ENCODE assay signal across 15 cellular contexts in genomic region chr5:34552129-34552528, GRCh38.
DNase-seq lines count a peak whose midpoint lies in the region; ATAC-seq and TF ChIP-seq lines count a peak whose summit lies in the region.
"Had no signal": no experiment of that assay in that cellular context is flagged by ENCODE, and none has a peak within 500 bp of the region (broad histone marks: within the 10 kb centered on the region; RNA-seq: fewer than 3 reads in every experiment).

No MANE protein-coding gene starts in this region.

- H3K9me3 ChIP-seq in body of pancreas (peaks cover 0 to 1% (median 0%) of the 10 kb centered on the region in 3 donors), right cardiac atrium (ENCODE audit: control insufficient read depth, low read length) (peaks cover 3% of the 10 kb centered on the region), thoracic aorta (no peaks in the 10 kb centered on the region)

- intact Hi-C loops in body of pancreas (cut with DNase I) (no loop called here), right cardiac atrium (cut with DNase I) (no loop called here)

- H3K4me1 ChIP-seq in body of pancreas (peaks cover 26% of the 10 kb centered on the region), right cardiac atrium (ENCODE audit: control insufficient read depth, insufficient read depth, low read length) (peaks cover 2% of the 10 kb centered on the region), thoracic aorta (ENCODE audit: control insufficient read depth in 1 of 2, low read depth in 2 of 2) (peaks cover 23 to 54% of the 10 kb centered on the region in 2 donors)

- ATAC-seq in body of pancreas = peak; percentile 76
- ATAC-seq in right cardiac atrium = peak; percentile 76 to 77
- peak; percentile 74 for ATAC-seq in thoracic aorta (ENCODE audit: insufficient number of reproducible peaks, low FRiP score, low read depth)
- no peak for ATAC-seq in HG03045 (IDR thresholded peaks at IDR 0.05; ENCODE audit: unreplicated experiment)
- no peak for ATAC-seq in GM21367 (IDR thresholded peaks at IDR 0.05; ENCODE audit: unreplicated experiment)

- H3K36me3 ChIP-seq in body of pancreas (replicated peaks in 1 of 2; ENCODE audit: insufficient read depth in 1 of 2, low read depth in 2 of 2) (no peaks in the 10 kb centered on the region), thoracic aorta (no peaks in the 10 kb centered on the region)

- H3K27me3 ChIP-seq in body of pancreas (no peaks in the 10 kb centered on the region), right cardiac atrium (ENCODE audit: control insufficient read depth, insufficient read depth) (no peaks in the 10 kb centered on the region), thoracic aorta (replicated peaks; ENCODE audit: insufficient read depth) (no peaks in the 10 kb centered on the region)

- TF ChIP-seq POLR2A in body of pancreas (IDR thresholded peaks at IDR 0.05) = no peak

- H3K4me3 ChIP-seq in body of pancreas = no peak overlapping the region
- H3K4me3 ChIP-seq in right cardiac atrium (ENCODE audit: low read length) = no peak overlapping the region
- H3K4me3 ChIP-seq in thoracic aorta = no peak overlapping the region

- H3K27ac ChIP-seq in body of pancreas = no peak overlapping the region
- no peak overlapping the region for H3K27ac ChIP-seq in right cardiac atrium (ENCODE audit: low read length)
- H3K27ac ChIP-seq in thoracic aorta = peak overlapping the region; percentile 46 to 79
- H3K27ac ChIP-seq: RWPE1 had no signal

- TF ChIP-seq CTCF in body of pancreas (IDR thresholded peaks at IDR 0.05) = peak in 1 of 7 experiments; percentile 9
- TF ChIP-seq CTCF in thoracic aorta (IDR thresholded peaks at IDR 0.05) = no peak

- WGBS in body of pancreas, 2 donors = 7 to 10% methylated on average over 2 of the region's 2 CpGs
- 7% methylated on average over 2 of the region's 2 CpGs for WGBS in right cardiac atrium

- DNase-seq in MV-4-11 (lab: John Stamatoyannopoulos, UW) (peak; percentile 14), body of pancreas (peak; percentile 29 to 69 (median 40)), right cardiac atrium (peak in 1 of 3 donors; percentile 70), thoracic aorta (ENCODE audit: low spot score) (no peak)
- no peak for DNase-seq in stimulated activated CD8-positive, alpha-beta memory T cell treated with anti-CD3 and anti-CD28 coated beads, Interleukin-4, amount 100 ng/mL, for 48 hours
- DNase-seq: activated CD4-positive, alpha-beta T cell treated with anti-CD3 and anti-CD28 coated beads, Interleukin-2, amount 10 ng/mL, durations not matched to agents 7 days and 5 days; activated T-cell treated with anti-CD3 and anti-CD28 coated beads, Interleukin-2, amount 50 U/mL, for 48 hours; CD4-positive, alpha-beta memory T cell; foreskin melanocyte; NCI-H1694; NCI-H524; stimulated activated CD4-positive, alpha-beta T cell treated with anti-CD3 and anti-CD28 coated beads, Interleukin-2, amount 100 ng/mL, for 24 hours had no signal

Comparison
In these comparisons a context has a peak if more than half of its experiments do, and no peak if none do; other contexts are left out.
1. DNase-seq: peak in MV-4-11 (single experiment) and body of pancreas (4 of 4); none in thoracic aorta (single experiment) and stimulated activated CD8-positive, alpha-beta memory T cell treated with anti-CD3 and anti-CD28 coated beads, Interleukin-4, amount 100 ng/mL, for 48 hours (single experiment).
2. ATAC-seq: peak in body of pancreas (single experiment), right cardiac atrium (2 of 2) and thoracic aorta (single experiment); none in HG03045 (single experiment) and GM21367 (single experiment).
3. H3K27ac ChIP-seq: peak in thoracic aorta (2 of 2); none in body of pancreas (0 of 4) and right cardiac atrium (single experiment).